ENCODE assay signal across 9 cellular contexts in the genomic region with DNA sequence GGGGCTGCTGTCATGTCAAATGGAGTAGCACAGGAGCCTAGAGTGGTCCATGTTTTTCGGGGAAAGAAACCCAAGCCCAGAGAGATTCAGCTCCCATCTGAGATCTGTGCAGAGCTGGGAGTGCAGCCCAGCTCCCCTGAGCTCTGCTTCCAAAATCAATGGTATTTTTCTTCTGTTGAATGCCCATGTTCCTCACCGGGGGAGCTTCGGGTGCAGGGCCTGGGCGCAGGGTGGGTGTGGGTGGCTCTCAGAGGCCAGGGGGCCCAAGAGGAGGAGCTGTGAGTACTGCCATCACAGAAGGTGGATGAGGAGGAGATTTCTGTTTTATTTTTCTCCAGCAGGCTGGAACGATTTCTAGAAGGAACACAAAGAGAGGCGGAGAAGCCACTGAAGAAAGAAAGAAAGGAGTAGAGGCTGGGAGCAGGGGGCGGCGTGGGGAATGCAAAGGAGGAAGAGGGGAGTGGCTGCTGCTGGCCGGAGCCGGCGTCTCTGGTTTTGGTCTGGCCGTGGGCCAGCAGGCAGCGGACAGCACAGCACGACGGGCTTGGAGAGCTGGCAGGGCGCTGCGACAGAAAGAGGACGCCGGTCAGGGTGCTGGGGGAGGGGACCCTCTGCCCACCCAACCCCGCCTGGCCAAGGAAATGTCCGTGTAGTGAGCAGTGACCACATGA.
DNase-seq lines count a peak whose midpoint lies in the region; ATAC-seq and TF ChIP-seq lines count a peak whose summit lies in the region.
"Had no signal": no experiment of that assay in that cellular context is flagged by ENCODE, and none has a peak within 500 bp of the region (broad histone marks: within the 10 kb centered on the region; RNA-seq: fewer than 3 reads in every experiment).

No MANE protein-coding gene starts in this region.

- no peak overlapping the region for H3K9ac ChIP-seq in PC-3 (ENCODE audit: low read length)
- H3K9ac ChIP-seq: KMS-11 had no signal

- H2AFZ ChIP-seq in PC-3 (ENCODE audit: low read length) = peak overlapping the region; percentile 64; the same call in 1 of the 2 replicates

- no peaks in the 10 kb centered on the region for H3K36me3 Mint-ChIP-seq in natural killer cell
- H3K36me3 Mint-ChIP-seq in activated CD4-positive, alpha-beta T cell treated with anti-CD3 and anti-CD28 coated beads for 36 hours (ENCODE audit: low read depth) = no peaks in the 10 kb centered on the region

- no peaks in the 10 kb centered on the region for H3K27me3 ChIP-seq in PC-3 (ENCODE audit: low read length)

- CTCF ChIA-PET in PC-3 (lab: Charles Lee) = no interaction called here
- CTCF ChIA-PET in activated CD4-positive, alpha-beta T cell treated with anti-CD3 and anti-CD28 coated beads for 36 hours (lab: Charles Lee) = interaction anchor here (0.6 to 5.9 kb wide), 26 partner anchors 9 to 307 kb away, joined by 3 to 87 read pairs (median 4); no protein-coding TSS in a partner anchor

- no peaks in the 10 kb centered on the region for H3K79me2 ChIP-seq in PC-3 (ENCODE audit: low read length)

- ATAC-seq in PC-3 (peak; percentile 38), natural killer cell (no peak), HG03432 (IDR thresholded peaks at IDR 0.05; ENCODE audit: unreplicated experiment) (no peak), GM19452 (IDR thresholded peaks at IDR 0.05; ENCODE audit: unreplicated experiment) (no peak)
- ATAC-seq in activated CD4-positive, alpha-beta T cell treated with anti-CD3 and anti-CD28 coated beads for 36 hours = no peak

- POLR2A ChIA-PET in PC-3 (lab: Charles Lee; ENCODE audit: unreplicated experiment) = no interaction called here
- POLR2A ChIA-PET in activated CD4-positive, alpha-beta T cell treated with anti-CD3 and anti-CD28 coated beads for 36 hours (lab: Charles Lee) = no interaction called here

- H3K4me3 Mint-ChIP-seq in natural killer cell = no peak overlapping the region
- H3K4me3 Mint-ChIP-seq in activated CD4-positive, alpha-beta T cell treated with anti-CD3 and anti-CD28 coated beads for 36 hours = no peak overlapping the region

- H3K27ac ChIP-seq in PC-3 (ENCODE audit: low read length) = no peak overlapping the region
- H3K27ac ChIP-seq: KMS-11 had no signal

- H4K20me1 ChIP-seq in PC-3 (ENCODE audit: low read length) = no peaks in the 10 kb centered on the region

- no peaks in the 10 kb centered on the region for H3K9me3 ChIP-seq in PC-3 (ENCODE audit: low read length)

- peak overlapping the region; percentile 39; the same call in 1 of the 2 replicates for H3K4me3 ChIP-seq in PC-3 (ENCODE audit: low read length)

- H3K27ac Mint-ChIP-seq in natural killer cell = no peak overlapping the region
- H3K27ac Mint-ChIP-seq in activated CD4-positive, alpha-beta T cell treated with anti-CD3 and anti-CD28 coated beads for 36 hours = no peak overlapping the region

- BruUV-seq in PC-3 (replicated peaks; lab: Mats Ljungman, UMichigan) = no TSS peak

- H3K4me1 Mint-ChIP-seq in natural killer cell = peaks cover 0 to 6% of the 10 kb centered on the region in 2 donors
- H3K4me1 Mint-ChIP-seq in activated CD4-positive, alpha-beta T cell treated with anti-CD3 and anti-CD28 coated beads for 36 hours = peaks cover 2% of the 10 kb centered on the region

- no peaks in the 10 kb centered on the region for H3K9me2 ChIP-seq in PC-3 (replicated peaks; ENCODE audit: low read length)

- no peaks in the 10 kb centered on the region for H3F3A ChIP-seq in PC-3 (ENCODE audit: low read length, unreplicated experiment)

- H3K4me2 ChIP-seq in PC-3 (ENCODE audit: low read length) = peak overlapping the region; percentile 70
- H3K4me2 ChIP-seq: KMS-11 had no signal

- DNase-seq in AG20443 (ENCODE audit: low spot score) (peak; percentile 83), PC-3 (peak; percentile 61), fibroblast of gingiva (ENCODE audit: low read depth) (peak; percentile 44), occipital lobe (lab: John Stamatoyannopoulos, UW) (peak; percentile 29), natural killer cell (no peak)
- DNase-seq in activated CD4-positive, alpha-beta T cell treated with anti-CD3 and anti-CD28 coated beads for 36 hours = no peak

- H3K27me3 Mint-ChIP-seq in natural killer cell (ENCODE audit: low read depth in 2 of 2) = peaks cover 8 to 21% of the 10 kb centered on the region in 2 donors
- peaks cover 28% of the 10 kb centered on the region for H3K27me3 Mint-ChIP-seq in activated CD4-positive, alpha-beta T cell treated with anti-CD3 and anti-CD28 coated beads for 36 hours

- no peaks in the 10 kb centered on the region; the same call in 1 of the 2 replicates for H3K36me3 ChIP-seq in PC-3 (ENCODE audit: low read depth, low read length)

- H3K4me1 ChIP-seq in PC-3 (ENCODE audit: insufficient read depth, low read length) = peaks cover 41% of the 10 kb centered on the region

- intact Hi-C loops in PC-3 (cut with micrococcal nuclease) (no loop called here), natural killer cell (cut with micrococcal nuclease) (loop anchor here (2.0 kb wide), 1 partner anchor 143 kb away; no protein-coding TSS in a partner anchor)
- intact Hi-C loops in activated CD4-positive, alpha-beta T cell treated with anti-CD3 and anti-CD28 coated beads for 36 hours (cut with DNase I, micrococcal nuclease) = loop anchor here (10.0 kb wide), 2 partner anchors 95 to 275 kb away; no protein-coding TSS in a partner anchor

- no peaks in the 10 kb centered on the region for H3K9me3 Mint-ChIP-seq in natural killer cell
- H3K9me3 Mint-ChIP-seq in activated CD4-positive, alpha-beta T cell treated with anti-CD3 and anti-CD28 coated beads for 36 hours (ENCODE audit: low read depth) = no peaks in the 10 kb centered on the region

- no peak for TF ChIP-seq CTCF in PC-3 (conservative IDR thresholded peaks at IDR 0.05; ENCODE audit: low read depth, low read length)
- no peak for TF ChIP-seq CTCF in natural killer cell (IDR thresholded peaks at IDR 0.05)

Comparison
In these comparisons a context has a peak if more than half of its experiments do, and no peak if none do; other contexts are left out.
1. DNase-seq: peak in AG20443 (single experiment), PC-3 (single experiment), fibroblast of gingiva (single experiment) and occipital lobe (single experiment); none in natural killer cell (single experiment) and activated CD4-positive, alpha-beta T cell treated with anti-CD3 and anti-CD28 coated beads for 36 hours (single experiment).